ENCODE assay signal across 12 cellular contexts in genomic region chr10:27345455-27345909, GRCh38.
DNase-seq lines count a peak whose midpoint lies in the region; ATAC-seq and TF ChIP-seq lines count a peak whose summit lies in the region.
"Had no signal": no experiment of that assay in that cellular context is flagged by ENCODE, and none has a peak within 500 bp of the region (broad histone marks: within the 10 kb centered on the region; RNA-seq: fewer than 3 reads in every experiment).

No MANE protein-coding gene starts in this region.

- H3K79me2 ChIP-seq in SU-DHL-6 (ENCODE audit: insufficient read depth, low read length) = no peaks in the 10 kb centered on the region

- 25% methylated on average over 2 of the region's 4 CpGs for WGBS in mesenchymal stem cell

- no peaks in the 10 kb centered on the region for H3K27me3 ChIP-seq in SU-DHL-6 (ENCODE audit: low read length)
- H3K27me3 ChIP-seq in mesenchymal stem cell (ENCODE audit: control insufficient read depth in 1 of 2, insufficient read depth in 1 of 2, low read length in 2 of 2) = peaks cover 0 to 6% of the 10 kb centered on the region in 2 experiments

- H3K27ac ChIP-seq in SU-DHL-6 (ENCODE audit: low read depth, low read length) (no peak overlapping the region), mesenchymal stem cell (ENCODE audit: low read length, poor library complexity, severe bottlenecking) (no peak overlapping the region)
- H3K27ac ChIP-seq: epithelial cell of prostate, thoracic aorta had no signal

- no peaks in the 10 kb centered on the region for H3K9me2 ChIP-seq in SU-DHL-6 (replicated peaks; ENCODE audit: insufficient read depth, low read length)

- H3K36me3 ChIP-seq in SU-DHL-6 (ENCODE audit: low read length) (no peaks in the 10 kb centered on the region), mesenchymal stem cell (ENCODE audit: control insufficient read depth in 1 of 2, insufficient read depth in 2 of 2, low read depth in 1 of 2, low read length in 2 of 2) (no peaks in the 10 kb centered on the region)
- H3K36me3 ChIP-seq: thoracic aorta had no signal

- H2BK15ac ChIP-seq in mesenchymal stem cell (ENCODE audit: low read depth, poor library complexity, severe bottlenecking) = no peak overlapping the region

- H2AFZ ChIP-seq in SU-DHL-6 (ENCODE audit: low read depth, low read length, severe bottlenecking) (peak overlapping the region; percentile 69), mesenchymal stem cell (ENCODE audit: low read depth, low read length) (no peak overlapping the region)

- H3K4me2 ChIP-seq in SU-DHL-6 (ENCODE audit: low read depth, low read length, poor library complexity, severe bottlenecking) = no peak overlapping the region
- H3K4me2 ChIP-seq in mesenchymal stem cell (ENCODE audit: low read length, poor library complexity, severe bottlenecking) = no peak overlapping the region

- H3K14ac ChIP-seq in mesenchymal stem cell (ENCODE audit: low read length in 2 of 2) = no peak overlapping the region

- no peak overlapping the region for H4K91ac ChIP-seq in mesenchymal stem cell (ENCODE audit: low read length)

- no peak overlapping the region for H3K23ac ChIP-seq in mesenchymal stem cell (ENCODE audit: low read length in 2 of 2)

- no peak for TF ChIP-seq CTCF in SU-DHL-6 (IDR thresholded peaks at IDR 0.05; ENCODE audit: insufficient read depth, low read length, poor library complexity, severe bottlenecking)

- no peak overlapping the region for H3K18ac ChIP-seq in mesenchymal stem cell (ENCODE audit: low read depth in 1 of 2, low read length in 2 of 2)

- H2BK12ac ChIP-seq in mesenchymal stem cell (ENCODE audit: low read length in 2 of 2) = no peak overlapping the region

- peak; percentile 46 for ATAC-seq in GM18520 (IDR thresholded peaks at IDR 0.05; ENCODE audit: unreplicated experiment)
- ATAC-seq in GM19467 (IDR thresholded peaks at IDR 0.05; ENCODE audit: unreplicated experiment) = peak; percentile 34
- ATAC-seq in HG03095 (IDR thresholded peaks at IDR 0.05; ENCODE audit: unreplicated experiment) = peak; percentile 62
- ATAC-seq in GM21737 (IDR thresholded peaks at IDR 0.05; ENCODE audit: unreplicated experiment) = no peak

- H2BK120ac ChIP-seq in mesenchymal stem cell (ENCODE audit: low read depth, low read length) = no peak overlapping the region

- no peak overlapping the region for H3K4me3 ChIP-seq in SU-DHL-6 (ENCODE audit: insufficient read depth, low read length, poor library complexity, severe bottlenecking)
- H3K4me3 ChIP-seq in mesenchymal stem cell (ENCODE audit: insufficient read depth in 1 of 2, low read depth in 1 of 2, low read length in 2 of 2) = no peak overlapping the region
- H3K4me3 ChIP-seq: thoracic aorta had no signal

- no peaks in the 10 kb centered on the region for H3F3A ChIP-seq in SU-DHL-6 (ENCODE audit: insufficient read depth)

- H3K9ac ChIP-seq in SU-DHL-6 (ENCODE audit: low read length) = no peak overlapping the region
- no peak overlapping the region for H3K9ac ChIP-seq in mesenchymal stem cell (ENCODE audit: low read length)

- H3K79me1 ChIP-seq in mesenchymal stem cell (replicated peaks; ENCODE audit: low read length, poor library complexity, severe bottlenecking) = no peaks in the 10 kb centered on the region

- H3K4me1 ChIP-seq in mesenchymal stem cell (ENCODE audit: control insufficient read depth, insufficient read depth, low read depth, low read length) = peaks cover 2% of the 10 kb centered on the region

- H4K8ac ChIP-seq in mesenchymal stem cell (ENCODE audit: low read length) = no peak overlapping the region

- no peaks in the 10 kb centered on the region for H4K20me1 ChIP-seq in SU-DHL-6 (ENCODE audit: low read depth, low read length)

- no peak overlapping the region for H2BK5ac ChIP-seq in mesenchymal stem cell (ENCODE audit: low read depth, low read length, poor library complexity, severe bottlenecking)

- H3K9me3 ChIP-seq in SU-DHL-6 (ENCODE audit: insufficient read depth, low read length) (no peaks in the 10 kb centered on the region), mesenchymal stem cell (ENCODE audit: control insufficient read depth, low read length) (no peaks in the 10 kb centered on the region)
- H3K9me3 ChIP-seq: thoracic aorta had no signal

- DNase-seq in activated effector memory CD4-positive, alpha-beta T cell treated with anti-CD3 and anti-CD28 coated beads, Interleukin-2, amount 50 U/mL, for 16 hours = no peak
- DNase-seq in mesenchymal stem cell (no peak), GF-D8 (lab: John Stamatoyannopoulos, UW) (no peak)
- DNase-seq: KG1, NCI-H774 had no signal

- no peak overlapping the region for H2AK5ac ChIP-seq in mesenchymal stem cell (ENCODE audit: low read length, severe bottlenecking)

- no peak overlapping the region for H3K4ac ChIP-seq in mesenchymal stem cell (ENCODE audit: low read depth in 1 of 2, low read length in 2 of 2)
